ENCODE assay signal across 1 cellular context in genomic region chr2:74413001-74413698, GRCh38.
TF ChIP-seq lines count a peak whose summit lies in the region.

No MANE protein-coding gene starts in this region.

TF ChIP-seq in HepG2, 621 proteins besides CTCF, POLR2A, EP300 and RAD21 (continued from another document and continues in another):
- TF ChIP-seq, protein P1, sequence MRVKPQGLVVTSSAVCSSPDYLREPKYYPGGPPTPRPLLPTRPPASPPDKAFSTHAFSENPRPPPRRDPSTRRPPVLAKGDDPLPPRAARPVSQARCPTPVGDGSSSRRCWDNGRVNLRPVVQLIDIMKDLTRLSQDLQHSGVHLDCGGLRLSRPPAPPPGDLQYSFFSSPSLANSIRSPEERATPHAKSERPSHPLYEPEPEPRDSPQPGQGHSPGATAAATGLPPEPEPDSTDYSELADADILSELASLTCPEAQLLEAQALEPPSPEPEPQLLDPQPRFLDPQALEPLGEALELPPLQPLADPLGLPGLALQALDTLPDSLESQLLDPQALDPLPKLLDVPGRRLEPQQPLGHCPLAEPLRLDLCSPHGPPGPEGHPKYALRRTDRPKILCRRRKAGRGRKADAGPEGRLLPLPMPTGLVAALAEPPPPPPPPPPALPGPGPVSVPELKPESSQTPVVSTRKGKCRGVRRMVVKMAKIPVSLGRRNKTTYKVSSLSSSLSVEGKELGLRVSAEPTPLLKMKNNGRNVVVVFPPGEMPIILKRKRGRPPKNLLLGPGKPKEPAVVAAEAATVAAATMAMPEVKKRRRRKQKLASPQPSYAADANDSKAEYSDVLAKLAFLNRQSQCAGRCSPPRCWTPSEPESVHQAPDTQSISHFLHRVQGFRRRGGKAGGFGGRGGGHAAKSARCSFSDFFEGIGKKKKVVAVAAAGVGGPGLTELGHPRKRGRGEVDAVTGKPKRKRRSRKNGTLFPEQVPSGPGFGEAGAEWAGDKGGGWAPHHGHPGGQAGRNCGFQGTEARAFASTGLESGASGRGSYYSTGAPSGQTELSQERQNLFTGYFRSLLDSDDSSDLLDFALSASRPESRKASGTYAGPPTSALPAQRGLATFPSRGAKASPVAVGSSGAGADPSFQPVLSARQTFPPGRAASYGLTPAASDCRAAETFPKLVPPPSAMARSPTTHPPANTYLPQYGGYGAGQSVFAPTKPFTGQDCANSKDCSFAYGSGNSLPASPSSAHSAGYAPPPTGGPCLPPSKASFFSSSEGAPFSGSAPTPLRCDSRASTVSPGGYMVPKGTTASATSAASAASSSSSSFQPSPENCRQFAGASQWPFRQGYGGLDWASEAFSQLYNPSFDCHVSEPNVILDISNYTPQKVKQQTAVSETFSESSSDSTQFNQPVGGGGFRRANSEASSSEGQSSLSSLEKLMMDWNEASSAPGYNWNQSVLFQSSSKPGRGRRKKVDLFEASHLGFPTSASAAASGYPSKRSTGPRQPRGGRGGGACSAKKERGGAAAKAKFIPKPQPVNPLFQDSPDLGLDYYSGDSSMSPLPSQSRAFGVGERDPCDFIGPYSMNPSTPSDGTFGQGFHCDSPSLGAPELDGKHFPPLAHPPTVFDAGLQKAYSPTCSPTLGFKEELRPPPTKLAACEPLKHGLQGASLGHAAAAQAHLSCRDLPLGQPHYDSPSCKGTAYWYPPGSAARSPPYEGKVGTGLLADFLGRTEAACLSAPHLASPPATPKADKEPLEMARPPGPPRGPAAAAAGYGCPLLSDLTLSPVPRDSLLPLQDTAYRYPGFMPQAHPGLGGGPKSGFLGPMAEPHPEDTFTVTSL (CRISPR knock-in tag; IDR thresholded peaks at IDR 0.05; ENCODE audit: borderline replicate concordance), result no peak
- no peak for TF ChIP-seq ZFAT (CRISPR knock-in tag; conservative IDR thresholded peaks at IDR 0.05)
- no peak for TF ChIP-seq ZSCAN30 (CRISPR knock-in tag; IDR thresholded peaks at IDR 0.05)
- no peak for TF ChIP-seq HNF1B (CRISPR knock-in tag; IDR thresholded peaks at IDR 0.05)
- no peak for TF ChIP-seq ARNTL (CRISPR knock-in tag; IDR thresholded peaks at IDR 0.05)
- no peak for TF ChIP-seq ZNF251 (CRISPR knock-in tag; IDR thresholded peaks at IDR 0.05)
- no peak for TF ChIP-seq ZFP36L1 (CRISPR knock-in tag; IDR thresholded peaks at IDR 0.05)
- no peak for TF ChIP-seq ZNF235 (CRISPR knock-in tag; IDR thresholded peaks at IDR 0.05; ENCODE audit: borderline replicate concordance)
- TF ChIP-seq ZNF44 (CRISPR knock-in tag; IDR thresholded peaks at IDR 0.05), result peak; percentile 86; the same call in 1 of the 2 replicates
- TF ChIP-seq PHF8 (CRISPR knock-in tag; IDR thresholded peaks at IDR 0.05), result no peak
- no peak for TF ChIP-seq CC2D1A (CRISPR knock-in tag; IDR thresholded peaks at IDR 0.05)
- TF ChIP-seq PLRG1 (conservative IDR thresholded peaks at IDR 0.05), result no peak
- TF ChIP-seq ZFP36 (IDR thresholded peaks at IDR 0.05; ENCODE audit: borderline replicate concordance, low read depth, low read length, partially characterized antibody), result no peak
- no peak for TF ChIP-seq MAFF (IDR thresholded peaks at IDR 0.05; ENCODE audit: low read depth, low read length)
- no peak for TF ChIP-seq HNRNPH1 (optimal IDR thresholded peaks at IDR 0.05; ENCODE audit: low read depth, low read length)
- TF ChIP-seq ZUFSP (CRISPR knock-in tag; IDR thresholded peaks at IDR 0.05; ENCODE audit: borderline replicate concordance), result no peak
- no peak for TF ChIP-seq GPBP1L1 (CRISPR knock-in tag; IDR thresholded peaks at IDR 0.05)
- no peak for TF ChIP-seq NR2F2 (IDR thresholded peaks at IDR 0.05; ENCODE audit: borderline replicate concordance, low read depth)
- no peak for TF ChIP-seq MBNL3 (CRISPR knock-in tag; conservative IDR thresholded peaks at IDR 0.05)
- TF ChIP-seq NR3C1 (CRISPR knock-in tag; IDR thresholded peaks at IDR 0.05), result no peak
- TF ChIP-seq EED (CRISPR knock-in tag; IDR thresholded peaks at IDR 0.05), result 0 out of 2 replicates have a peak, but pooled peaks have one; percentile 45
- no peak for TF ChIP-seq HNRNPUL1 (IDR thresholded peaks at IDR 0.05; ENCODE audit: low read depth, low read length)
- 0 out of 2 replicates have a peak, but pooled peaks have one; percentile 24 for TF ChIP-seq GABPB1 (CRISPR knock-in tag; IDR thresholded peaks at IDR 0.05)
- TF ChIP-seq, protein P2, sequence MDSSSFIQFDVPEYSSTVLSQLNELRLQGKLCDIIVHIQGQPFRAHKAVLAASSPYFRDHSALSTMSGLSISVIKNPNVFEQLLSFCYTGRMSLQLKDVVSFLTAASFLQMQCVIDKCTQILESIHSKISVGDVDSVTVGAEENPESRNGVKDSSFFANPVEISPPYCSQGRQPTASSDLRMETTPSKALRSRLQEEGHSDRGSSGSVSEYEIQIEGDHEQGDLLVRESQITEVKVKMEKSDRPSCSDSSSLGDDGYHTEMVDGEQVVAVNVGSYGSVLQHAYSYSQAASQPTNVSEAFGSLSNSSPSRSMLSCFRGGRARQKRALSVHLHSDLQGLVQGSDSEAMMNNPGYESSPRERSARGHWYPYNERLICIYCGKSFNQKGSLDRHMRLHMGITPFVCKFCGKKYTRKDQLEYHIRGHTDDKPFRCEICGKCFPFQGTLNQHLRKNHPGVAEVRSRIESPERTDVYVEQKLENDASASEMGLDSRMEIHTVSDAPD (CRISPR knock-in tag; IDR thresholded peaks at IDR 0.05), result no peak
- no peak for TF ChIP-seq NBN (conservative IDR thresholded peaks at IDR 0.05)
- TF ChIP-seq RBM39 (IDR thresholded peaks at IDR 0.05; ENCODE audit: low read depth, low read length, poor library complexity, severe bottlenecking), result no peak
- no peak for TF ChIP-seq SMYD3 (CRISPR knock-in tag; IDR thresholded peaks at IDR 0.05)
- no peak for TF ChIP-seq STAG1 (CRISPR knock-in tag; IDR thresholded peaks at IDR 0.05)
- peak; percentile 15; the same call in 1 of the 2 replicates for TF ChIP-seq CEBPG (CRISPR knock-in tag; IDR thresholded peaks at IDR 0.05)
- no peak for TF ChIP-seq GLI4 (CRISPR knock-in tag; IDR thresholded peaks at IDR 0.05; ENCODE audit: borderline replicate concordance)
- no peak for TF ChIP-seq STAT6 (CRISPR knock-in tag; IDR thresholded peaks at IDR 0.05; ENCODE audit: borderline replicate concordance)
- TF ChIP-seq JUNB (CRISPR knock-in tag; IDR thresholded peaks at IDR 0.05; ENCODE audit: borderline replicate concordance), result no peak
- TF ChIP-seq MYNN (CRISPR knock-in tag; IDR thresholded peaks at IDR 0.05; ENCODE audit: low read depth), result no peak
- TF ChIP-seq, protein P3, sequence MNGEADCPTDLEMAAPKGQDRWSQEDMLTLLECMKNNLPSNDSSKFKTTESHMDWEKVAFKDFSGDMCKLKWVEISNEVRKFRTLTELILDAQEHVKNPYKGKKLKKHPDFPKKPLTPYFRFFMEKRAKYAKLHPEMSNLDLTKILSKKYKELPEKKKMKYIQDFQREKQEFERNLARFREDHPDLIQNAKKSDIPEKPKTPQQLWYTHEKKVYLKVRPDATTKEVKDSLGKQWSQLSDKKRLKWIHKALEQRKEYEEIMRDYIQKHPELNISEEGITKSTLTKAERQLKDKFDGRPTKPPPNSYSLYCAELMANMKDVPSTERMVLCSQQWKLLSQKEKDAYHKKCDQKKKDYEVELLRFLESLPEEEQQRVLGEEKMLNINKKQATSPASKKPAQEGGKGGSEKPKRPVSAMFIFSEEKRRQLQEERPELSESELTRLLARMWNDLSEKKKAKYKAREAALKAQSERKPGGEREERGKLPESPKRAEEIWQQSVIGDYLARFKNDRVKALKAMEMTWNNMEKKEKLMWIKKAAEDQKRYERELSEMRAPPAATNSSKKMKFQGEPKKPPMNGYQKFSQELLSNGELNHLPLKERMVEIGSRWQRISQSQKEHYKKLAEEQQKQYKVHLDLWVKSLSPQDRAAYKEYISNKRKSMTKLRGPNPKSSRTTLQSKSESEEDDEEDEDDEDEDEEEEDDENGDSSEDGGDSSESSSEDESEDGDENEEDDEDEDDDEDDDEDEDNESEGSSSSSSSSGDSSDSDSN (CRISPR knock-in tag; IDR thresholded peaks at IDR 0.05), result 0 out of 2 replicates have a peak, but pooled peaks have one; percentile 25
- TF ChIP-seq ZNF841 (CRISPR knock-in tag; IDR thresholded peaks at IDR 0.05; ENCODE audit: borderline replicate concordance), result no peak
- no peak for TF ChIP-seq GZF1 (CRISPR knock-in tag; IDR thresholded peaks at IDR 0.05)
- no peak for TF ChIP-seq ZNF639 (CRISPR knock-in tag; conservative IDR thresholded peaks at IDR 0.05)
- no peak for TF ChIP-seq TBL1XR1 (IDR thresholded peaks at IDR 0.05; ENCODE audit: borderline replicate concordance, low read length, partially characterized antibody)
- no peak; the same call in 1 of the 2 replicates for TF ChIP-seq FOXO1 (CRISPR knock-in tag; IDR thresholded peaks at IDR 0.05)
- TF ChIP-seq, protein P4, sequence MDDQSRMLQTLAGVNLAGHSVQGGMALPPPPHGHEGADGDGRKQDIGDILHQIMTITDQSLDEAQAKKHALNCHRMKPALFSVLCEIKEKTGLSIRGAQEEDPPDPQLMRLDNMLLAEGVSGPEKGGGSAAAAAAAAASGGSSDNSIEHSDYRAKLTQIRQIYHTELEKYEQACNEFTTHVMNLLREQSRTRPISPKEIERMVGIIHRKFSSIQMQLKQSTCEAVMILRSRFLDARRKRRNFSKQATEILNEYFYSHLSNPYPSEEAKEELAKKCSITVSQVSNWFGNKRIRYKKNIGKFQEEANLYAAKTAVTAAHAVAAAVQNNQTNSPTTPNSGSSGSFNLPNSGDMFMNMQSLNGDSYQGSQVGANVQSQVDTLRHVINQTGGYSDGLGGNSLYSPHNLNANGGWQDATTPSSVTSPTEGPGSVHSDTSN (CRISPR knock-in tag; IDR thresholded peaks at IDR 0.05; ENCODE audit: borderline replicate concordance), result no peak
- TF ChIP-seq, protein P5, sequence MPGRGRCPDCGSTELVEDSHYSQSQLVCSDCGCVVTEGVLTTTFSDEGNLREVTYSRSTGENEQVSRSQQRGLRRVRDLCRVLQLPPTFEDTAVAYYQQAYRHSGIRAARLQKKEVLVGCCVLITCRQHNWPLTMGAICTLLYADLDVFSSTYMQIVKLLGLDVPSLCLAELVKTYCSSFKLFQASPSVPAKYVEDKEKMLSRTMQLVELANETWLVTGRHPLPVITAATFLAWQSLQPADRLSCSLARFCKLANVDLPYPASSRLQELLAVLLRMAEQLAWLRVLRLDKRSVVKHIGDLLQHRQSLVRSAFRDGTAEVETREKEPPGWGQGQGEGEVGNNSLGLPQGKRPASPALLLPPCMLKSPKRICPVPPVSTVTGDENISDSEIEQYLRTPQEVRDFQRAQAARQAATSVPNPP (CRISPR knock-in tag; IDR thresholded peaks at IDR 0.05), result no peak
- no peak for TF ChIP-seq MZF1 (CRISPR knock-in tag; IDR thresholded peaks at IDR 0.05; ENCODE audit: borderline replicate concordance)
- no peak for TF ChIP-seq SRSF1 (optimal IDR thresholded peaks at IDR 0.05; ENCODE audit: low read depth, low read length)
- TF ChIP-seq HHEX (CRISPR knock-in tag; IDR thresholded peaks at IDR 0.05), result no peak
